In the genomic region with DNA sequence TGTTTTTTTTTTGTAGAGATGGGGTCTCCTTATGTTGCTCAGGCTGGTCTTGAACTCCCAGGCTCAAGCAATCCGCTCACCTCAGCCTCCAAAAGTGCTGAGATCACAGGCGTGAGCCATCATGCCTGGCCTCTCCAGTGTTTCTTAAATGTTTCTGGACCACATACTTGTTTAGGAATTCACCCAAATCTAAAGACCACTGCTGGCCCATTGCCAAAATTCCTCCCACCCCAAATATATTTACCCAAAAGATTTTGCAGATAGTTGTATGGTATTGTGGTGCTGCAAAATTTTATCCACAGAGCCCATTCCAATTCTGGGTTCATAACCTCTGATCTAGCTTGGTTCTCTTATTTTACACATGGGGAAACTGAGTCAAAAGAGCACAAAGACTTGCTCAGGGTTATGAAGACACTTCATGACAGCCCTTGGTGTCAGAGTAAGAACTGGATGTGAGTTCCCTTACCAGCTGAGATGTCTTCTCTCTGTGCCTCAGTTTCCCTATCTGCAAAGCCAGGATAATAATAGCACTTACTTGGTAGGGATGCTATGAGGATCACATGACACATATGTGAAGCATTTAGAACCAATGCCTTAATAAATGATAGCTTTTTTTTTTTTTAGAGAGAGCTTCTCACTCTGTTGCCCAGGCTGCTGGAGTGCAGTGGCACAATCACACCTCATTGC, we compare ENCODE assay signal across 1 cellular context.
TF ChIP-seq lines count a peak whose summit lies in the region.

No MANE protein-coding gene starts in this region.

TF ChIP-seq in SK-N-SH treated with all-trans-retinoic acid at 6 μM for 48 hours, 23 proteins besides CTCF, POLR2A, EP300 and RAD21 (continued from another document):
- TF ChIP-seq, protein P1, sequence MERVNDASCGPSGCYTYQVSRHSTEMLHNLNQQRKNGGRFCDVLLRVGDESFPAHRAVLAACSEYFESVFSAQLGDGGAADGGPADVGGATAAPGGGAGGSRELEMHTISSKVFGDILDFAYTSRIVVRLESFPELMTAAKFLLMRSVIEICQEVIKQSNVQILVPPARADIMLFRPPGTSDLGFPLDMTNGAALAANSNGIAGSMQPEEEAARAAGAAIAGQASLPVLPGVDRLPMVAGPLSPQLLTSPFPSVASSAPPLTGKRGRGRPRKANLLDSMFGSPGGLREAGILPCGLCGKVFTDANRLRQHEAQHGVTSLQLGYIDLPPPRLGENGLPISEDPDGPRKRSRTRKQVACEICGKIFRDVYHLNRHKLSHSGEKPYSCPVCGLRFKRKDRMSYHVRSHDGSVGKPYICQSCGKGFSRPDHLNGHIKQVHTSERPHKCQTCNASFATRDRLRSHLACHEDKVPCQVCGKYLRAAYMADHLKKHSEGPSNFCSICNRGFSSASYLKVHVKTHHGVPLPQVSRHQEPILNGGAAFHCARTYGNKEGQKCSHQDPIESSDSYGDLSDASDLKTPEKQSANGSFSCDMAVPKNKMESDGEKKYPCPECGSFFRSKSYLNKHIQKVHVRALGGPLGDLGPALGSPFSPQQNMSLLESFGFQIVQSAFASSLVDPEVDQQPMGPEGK (CRISPR knock-in tag; IDR thresholded peaks at IDR 0.05; ENCODE audit: borderline replicate concordance), result no peak
- TF ChIP-seq, protein P2, sequence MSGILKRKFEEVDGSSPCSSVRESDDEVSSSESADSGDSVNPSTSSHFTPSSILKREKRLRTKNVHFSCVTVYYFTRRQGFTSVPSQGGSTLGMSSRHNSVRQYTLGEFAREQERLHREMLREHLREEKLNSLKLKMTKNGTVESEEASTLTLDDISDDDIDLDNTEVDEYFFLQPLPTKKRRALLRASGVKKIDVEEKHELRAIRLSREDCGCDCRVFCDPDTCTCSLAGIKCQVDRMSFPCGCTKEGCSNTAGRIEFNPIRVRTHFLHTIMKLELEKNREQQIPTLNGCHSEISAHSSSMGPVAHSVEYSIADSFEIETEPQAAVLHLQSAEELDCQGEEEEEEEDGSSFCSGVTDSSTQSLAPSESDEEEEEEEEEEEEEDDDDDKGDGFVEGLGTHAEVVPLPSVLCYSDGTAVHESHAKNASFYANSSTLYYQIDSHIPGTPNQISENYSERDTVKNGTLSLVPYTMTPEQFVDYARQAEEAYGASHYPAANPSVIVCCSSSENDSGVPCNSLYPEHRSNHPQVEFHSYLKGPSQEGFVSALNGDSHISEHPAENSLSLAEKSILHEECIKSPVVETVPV (CRISPR knock-in tag; IDR thresholded peaks at IDR 0.05), result no peak
- TF ChIP-seq ZNF8 (CRISPR knock-in tag; IDR thresholded peaks at IDR 0.05) (no peak), ZFP30 (CRISPR knock-in tag; IDR thresholded peaks at IDR 0.05) (no peak)
- TF ChIP-seq, protein P3, sequence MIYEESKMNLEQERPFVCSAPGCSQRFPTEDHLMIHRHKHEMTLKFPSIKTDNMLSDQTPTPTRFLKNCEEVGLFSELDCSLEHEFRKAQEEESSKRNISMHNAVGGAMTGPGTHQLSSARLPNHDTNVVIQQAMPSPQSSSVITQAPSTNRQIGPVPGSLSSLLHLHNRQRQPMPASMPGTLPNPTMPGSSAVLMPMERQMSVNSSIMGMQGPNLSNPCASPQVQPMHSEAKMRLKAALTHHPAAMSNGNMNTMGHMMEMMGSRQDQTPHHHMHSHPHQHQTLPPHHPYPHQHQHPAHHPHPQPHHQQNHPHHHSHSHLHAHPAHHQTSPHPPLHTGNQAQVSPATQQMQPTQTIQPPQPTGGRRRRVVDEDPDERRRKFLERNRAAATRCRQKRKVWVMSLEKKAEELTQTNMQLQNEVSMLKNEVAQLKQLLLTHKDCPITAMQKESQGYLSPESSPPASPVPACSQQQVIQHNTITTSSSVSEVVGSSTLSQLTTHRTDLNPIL (CRISPR knock-in tag; IDR thresholded peaks at IDR 0.05; ENCODE audit: low read depth), result no peak
